Comparison of ENCODE assay signal across 1 cellular context in the genomic region with DNA sequence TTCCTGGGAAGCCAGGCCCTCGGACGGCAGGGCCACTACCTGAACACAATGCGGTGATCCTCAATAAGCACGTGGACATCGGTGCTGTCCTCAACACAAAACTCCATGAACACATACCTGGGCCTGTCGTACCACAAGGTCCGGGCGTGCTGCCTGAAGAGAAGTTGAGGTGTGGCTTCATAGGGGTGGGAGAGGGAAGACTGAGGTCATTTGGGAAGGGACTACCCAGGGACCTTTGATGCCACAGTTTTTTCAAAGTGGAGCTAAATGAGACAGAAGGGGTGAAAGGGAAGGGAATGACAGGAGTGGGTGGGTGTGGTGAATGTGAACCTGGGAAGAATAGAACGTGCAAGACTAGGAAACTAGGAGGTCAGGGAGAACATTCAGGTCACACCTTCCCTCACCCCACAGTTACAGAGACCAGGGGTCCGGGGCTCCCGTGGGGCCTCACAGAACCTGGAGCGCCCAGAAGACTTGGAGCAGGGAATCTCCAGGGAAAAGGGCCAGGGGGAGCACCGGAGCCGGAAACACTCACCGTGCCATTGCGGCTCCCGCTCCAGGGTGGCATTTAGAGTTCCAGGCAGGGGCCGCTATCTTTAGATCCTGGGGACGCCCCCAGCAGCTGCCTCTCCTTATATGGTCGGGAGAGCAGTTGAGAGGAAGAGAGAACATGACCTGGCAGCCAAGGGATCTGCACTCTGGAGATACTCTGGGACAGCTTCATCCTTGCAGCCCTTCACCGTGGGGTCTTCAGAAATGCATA.
A peak's percentile ranks its signal among the peaks of the same experiment; 100 is the strongest.
TF ChIP-seq lines count a peak whose summit lies in the region.

PTGES3L (minus strand) TSS at position 570 of the 763 bp plus-strand sequence; CDS start at position 543, 27 bp downstream.

TF ChIP-seq in HepG2, 621 proteins besides CTCF, POLR2A, EP300 and RAD21 (continued from another document and continues in another):
- TF ChIP-seq GABPA (IDR thresholded peaks at IDR 0.05; ENCODE audit: low read depth, low read length) (peak; percentile 62), GABPA (CRISPR knock-in tag; IDR thresholded peaks at IDR 0.05; ENCODE audit: low read depth) (peak; percentile 77), MEF2D (CRISPR knock-in tag; IDR thresholded peaks at IDR 0.05) (no peak; the same call in 1 of the 2 replicates), HNRNPL (IDR thresholded peaks at IDR 0.05; ENCODE audit: low read depth, low read length) (no peak), ZMYM3 (CRISPR knock-in tag; IDR thresholded peaks at IDR 0.05) (no peak), TBL1XR1 (IDR thresholded peaks at IDR 0.05; ENCODE audit: borderline replicate concordance, low read length, partially characterized antibody) (no peak), ZNF776 (CRISPR knock-in tag; IDR thresholded peaks at IDR 0.05) (0 out of 2 replicates have a peak, but pooled peaks have one; percentile 76), SIX4 (CRISPR knock-in tag; IDR thresholded peaks at IDR 0.05) (no peak), SRSF4 (IDR thresholded peaks at IDR 0.05; ENCODE audit: low read depth, low read length, poor library complexity, severe bottlenecking) (no peak), MED8 (CRISPR knock-in tag; IDR thresholded peaks at IDR 0.05; ENCODE audit: insufficient replicate concordance) (no peak), ELF1 (CRISPR knock-in tag; IDR thresholded peaks at IDR 0.05) (no peak), RELA (CRISPR knock-in tag; IDR thresholded peaks at IDR 0.05) (no peak), JUND (CRISPR knock-in tag; IDR thresholded peaks at IDR 0.05) (no peak), STAG1 (CRISPR knock-in tag; IDR thresholded peaks at IDR 0.05) (peak; percentile 12; the same call in 1 of the 2 replicates), NCOR1 (IDR thresholded peaks at IDR 0.05; ENCODE audit: borderline replicate concordance, low read length) (no peak), ZSCAN12 (CRISPR knock-in tag; IDR thresholded peaks at IDR 0.05) (no peak), ZBTB42 (CRISPR knock-in tag; IDR thresholded peaks at IDR 0.05) (no peak), ZNF333 (CRISPR knock-in tag; IDR thresholded peaks at IDR 0.05; ENCODE audit: borderline replicate concordance) (peak; percentile 76; the same call in 1 of the 2 replicates), ZNF280B (CRISPR knock-in tag; IDR thresholded peaks at IDR 0.05; ENCODE audit: borderline replicate concordance) (peak; percentile 74; the same call in 1 of the 2 replicates), ZNF569 (CRISPR knock-in tag; IDR thresholded peaks at IDR 0.05; ENCODE audit: borderline replicate concordance) (no peak), MIER3 (CRISPR knock-in tag; IDR thresholded peaks at IDR 0.05; ENCODE audit: borderline replicate concordance) (no peak), SKI (IDR thresholded peaks at IDR 0.05; ENCODE audit: partially characterized antibody) (no peak), ZMYM2 (CRISPR knock-in tag; IDR thresholded peaks at IDR 0.05) (no peak), FOXA3 (CRISPR knock-in tag; IDR thresholded peaks at IDR 0.05) (no peak), TAF1 (CRISPR knock-in tag; IDR thresholded peaks at IDR 0.05) (no peak), ARNT (IDR thresholded peaks at IDR 0.05) (no peak), BRF2 (CRISPR knock-in tag; IDR thresholded peaks at IDR 0.05) (no peak), ETS1 (CRISPR knock-in tag; IDR thresholded peaks at IDR 0.05) (no peak), KLF13 (CRISPR knock-in tag; IDR thresholded peaks at IDR 0.05) (no peak), ZNF232 (CRISPR knock-in tag; IDR thresholded peaks at IDR 0.05; ENCODE audit: borderline replicate concordance) (peak; percentile 84; the same call in 1 of the 2 replicates), E2F2 (CRISPR knock-in tag; IDR thresholded peaks at IDR 0.05; ENCODE audit: borderline replicate concordance) (0 out of 2 replicates have a peak, but pooled peaks have one; percentile 10), MTF2 (CRISPR knock-in tag; IDR thresholded peaks at IDR 0.05; ENCODE audit: borderline replicate concordance) (peak; percentile 3; the same call in 1 of the 2 replicates), KLF12 (CRISPR knock-in tag; IDR thresholded peaks at IDR 0.05; ENCODE audit: borderline replicate concordance) (no peak), MEIS2 (CRISPR knock-in tag; IDR thresholded peaks at IDR 0.05) (no peak; the same call in 1 of the 2 replicates), ZFP36L2 (CRISPR knock-in tag; IDR thresholded peaks at IDR 0.05) (no peak), KDM3A (CRISPR knock-in tag; IDR thresholded peaks at IDR 0.05; ENCODE audit: low read depth) (no peak; the same call in 1 of the 2 replicates), TRIM22 (IDR thresholded peaks at IDR 0.05) (no peak), SOX5 (CRISPR knock-in tag; IDR thresholded peaks at IDR 0.05; ENCODE audit: borderline replicate concordance) (no peak; the same call in 1 of the 2 replicates)
- TF ChIP-seq, protein P1, sequence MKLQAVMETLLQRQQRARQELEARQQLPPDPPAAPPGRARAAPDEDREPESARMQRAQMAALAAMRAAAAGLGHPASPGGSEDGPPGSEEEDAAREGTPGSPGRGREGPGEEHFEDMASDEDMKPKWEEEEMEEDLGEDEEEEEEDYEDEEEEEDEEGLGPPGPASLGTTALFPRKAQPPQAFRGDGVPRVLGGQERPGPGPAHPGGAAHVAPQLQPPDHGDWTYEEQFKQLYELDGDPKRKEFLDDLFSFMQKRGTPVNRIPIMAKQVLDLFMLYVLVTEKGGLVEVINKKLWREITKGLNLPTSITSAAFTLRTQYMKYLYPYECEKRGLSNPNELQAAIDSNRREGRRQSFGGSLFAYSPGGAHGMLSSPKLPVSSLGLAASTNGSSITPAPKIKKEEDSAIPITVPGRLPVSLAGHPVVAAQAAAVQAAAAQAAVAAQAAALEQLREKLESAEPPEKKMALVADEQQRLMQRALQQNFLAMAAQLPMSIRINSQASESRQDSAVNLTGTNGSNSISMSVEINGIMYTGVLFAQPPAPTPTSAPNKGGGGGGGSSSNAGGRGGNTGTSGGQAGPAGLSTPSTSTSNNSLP (IDR thresholded peaks at IDR 0.05; ENCODE audit: low read depth, low read length): no peak
- TF ChIP-seq, protein P2, sequence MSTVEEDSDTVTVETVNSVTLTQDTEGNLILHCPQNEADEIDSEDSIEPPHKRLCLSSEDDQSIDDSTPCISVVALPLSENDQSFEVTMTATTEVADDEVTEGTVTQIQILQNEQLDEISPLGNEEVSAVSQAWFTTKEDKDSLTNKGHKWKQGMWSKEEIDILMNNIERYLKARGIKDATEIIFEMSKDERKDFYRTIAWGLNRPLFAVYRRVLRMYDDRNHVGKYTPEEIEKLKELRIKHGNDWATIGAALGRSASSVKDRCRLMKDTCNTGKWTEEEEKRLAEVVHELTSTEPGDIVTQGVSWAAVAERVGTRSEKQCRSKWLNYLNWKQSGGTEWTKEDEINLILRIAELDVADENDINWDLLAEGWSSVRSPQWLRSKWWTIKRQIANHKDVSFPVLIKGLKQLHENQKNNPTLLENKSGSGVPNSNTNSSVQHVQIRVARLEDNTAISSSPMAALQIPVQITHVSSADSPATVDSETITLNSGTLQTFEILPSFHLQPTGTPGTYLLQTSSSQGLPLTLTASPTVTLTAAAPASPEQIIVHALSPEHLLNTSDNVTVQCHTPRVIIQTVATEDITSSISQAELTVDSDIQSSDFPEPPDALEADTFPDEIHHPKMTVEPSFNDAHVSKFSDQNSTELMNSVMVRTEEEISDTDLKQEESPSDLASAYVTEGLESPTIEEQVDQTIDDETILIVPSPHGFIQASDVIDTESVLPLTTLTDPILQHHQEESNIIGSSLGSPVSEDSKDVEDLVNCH (CRISPR knock-in tag; IDR thresholded peaks at IDR 0.05): no peak
- TF ChIP-seq, protein P3, sequence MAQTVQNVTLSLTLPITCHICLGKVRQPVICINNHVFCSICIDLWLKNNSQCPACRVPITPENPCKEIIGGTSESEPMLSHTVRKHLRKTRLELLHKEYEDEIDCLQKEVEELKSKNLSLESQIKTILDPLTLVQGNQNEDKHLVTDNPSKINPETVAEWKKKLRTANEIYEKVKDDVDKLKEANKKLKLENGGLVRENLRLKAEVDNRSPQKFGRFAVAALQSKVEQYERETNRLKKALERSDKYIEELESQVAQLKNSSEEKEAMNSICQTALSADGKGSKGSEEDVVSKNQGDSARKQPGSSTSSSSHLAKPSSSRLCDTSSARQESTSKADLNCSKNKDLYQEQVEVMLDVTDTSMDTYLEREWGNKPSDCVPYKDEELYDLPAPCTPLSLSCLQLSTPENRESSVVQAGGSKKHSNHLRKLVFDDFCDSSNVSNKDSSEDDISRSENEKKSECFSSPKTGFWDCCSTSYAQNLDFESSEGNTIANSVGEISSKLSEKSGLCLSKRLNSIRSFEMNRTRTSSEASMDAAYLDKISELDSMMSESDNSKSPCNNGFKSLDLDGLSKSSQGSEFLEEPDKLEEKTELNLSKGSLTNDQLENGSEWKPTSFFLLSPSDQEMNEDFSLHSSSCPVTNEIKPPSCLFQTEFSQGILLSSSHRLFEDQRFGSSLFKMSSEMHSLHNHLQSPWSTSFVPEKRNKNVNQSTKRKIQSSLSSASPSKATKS (CRISPR knock-in tag; IDR thresholded peaks at IDR 0.05): no peak
- TF ChIP-seq, protein P4, sequence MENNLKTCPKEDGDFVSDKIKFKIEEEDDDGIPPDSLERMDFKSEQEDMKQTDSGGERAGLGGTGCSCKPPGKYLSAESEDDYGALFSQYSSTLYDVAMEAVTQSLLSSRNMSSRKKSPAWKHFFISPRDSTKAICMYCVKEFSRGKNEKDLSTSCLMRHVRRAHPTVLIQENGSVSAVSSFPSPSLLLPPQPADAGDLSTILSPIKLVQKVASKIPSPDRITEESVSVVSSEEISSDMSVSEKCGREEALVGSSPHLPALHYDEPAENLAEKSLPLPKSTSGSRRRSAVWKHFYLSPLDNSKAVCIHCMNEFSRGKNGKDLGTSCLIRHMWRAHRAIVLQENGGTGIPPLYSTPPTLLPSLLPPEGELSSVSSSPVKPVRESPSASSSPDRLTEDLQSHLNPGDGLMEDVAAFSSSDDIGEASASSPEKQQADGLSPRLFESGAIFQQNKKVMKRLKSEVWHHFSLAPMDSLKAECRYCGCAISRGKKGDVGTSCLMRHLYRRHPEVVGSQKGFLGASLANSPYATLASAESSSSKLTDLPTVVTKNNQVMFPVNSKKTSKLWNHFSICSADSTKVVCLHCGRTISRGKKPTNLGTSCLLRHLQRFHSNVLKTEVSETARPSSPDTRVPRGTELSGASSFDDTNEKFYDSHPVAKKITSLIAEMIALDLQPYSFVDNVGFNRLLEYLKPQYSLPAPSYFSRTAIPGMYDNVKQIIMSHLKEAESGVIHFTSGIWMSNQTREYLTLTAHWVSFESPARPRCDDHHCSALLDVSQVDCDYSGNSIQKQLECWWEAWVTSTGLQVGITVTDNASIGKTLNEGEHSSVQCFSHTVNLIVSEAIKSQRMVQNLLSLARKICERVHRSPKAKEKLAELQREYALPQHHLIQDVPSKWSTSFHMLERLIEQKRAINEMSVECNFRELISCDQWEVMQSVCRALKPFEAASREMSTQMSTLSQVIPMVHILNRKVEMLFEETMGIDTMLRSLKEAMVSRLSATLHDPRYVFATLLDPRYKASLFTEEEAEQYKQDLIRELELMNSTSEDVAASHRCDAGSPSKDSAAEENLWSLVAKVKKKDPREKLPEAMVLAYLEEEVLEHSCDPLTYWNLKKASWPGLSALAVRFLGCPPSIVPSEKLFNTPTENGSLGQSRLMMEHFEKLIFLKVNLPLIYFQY (CRISPR knock-in tag; IDR thresholded peaks at IDR 0.05; ENCODE audit: borderline replicate concordance): no peak
